In the genomic region with DNA sequence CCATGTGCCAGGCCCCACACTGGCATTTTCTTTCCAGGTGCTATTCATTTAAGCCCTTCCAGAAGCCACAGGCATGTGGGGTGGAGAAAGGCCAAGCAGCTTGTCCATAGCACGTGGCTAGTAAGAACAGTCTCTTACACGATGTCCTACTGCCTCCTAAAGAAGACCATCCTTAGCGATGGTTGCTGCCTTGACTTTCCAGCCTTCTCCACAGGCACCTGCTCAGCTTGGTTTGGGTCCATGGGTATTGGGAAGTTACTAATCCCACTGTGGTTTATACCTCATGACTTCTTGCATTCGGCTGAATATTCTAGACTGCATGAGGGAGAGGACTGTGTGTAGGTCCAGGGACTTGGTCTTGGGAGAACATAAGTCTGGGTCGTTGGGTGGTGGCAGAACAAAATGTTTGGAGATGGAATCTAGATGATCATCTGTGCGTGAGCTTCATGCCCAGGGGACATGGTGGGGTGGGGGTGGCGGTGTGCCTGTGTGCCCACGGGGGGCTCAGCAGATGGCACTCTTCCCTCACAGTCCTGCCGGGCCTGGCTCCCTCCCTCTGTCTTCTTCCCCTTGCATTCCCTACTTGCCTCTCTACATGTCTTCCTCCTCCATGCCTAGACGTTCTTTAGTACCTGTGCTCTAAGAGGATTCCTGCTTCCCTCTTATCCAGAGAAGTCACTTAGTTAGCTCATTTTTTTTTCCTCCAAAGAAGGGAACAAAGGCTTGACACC, we compare ENCODE assay signal across 1 cellular context.
TF ChIP-seq lines count a peak whose summit lies in the region.

No MANE protein-coding gene starts in this region.

TF ChIP-seq in GM12878, 131 proteins besides CTCF, POLR2A, EP300 and RAD21 (continued from another document):
- TF ChIP-seq, protein P1, sequence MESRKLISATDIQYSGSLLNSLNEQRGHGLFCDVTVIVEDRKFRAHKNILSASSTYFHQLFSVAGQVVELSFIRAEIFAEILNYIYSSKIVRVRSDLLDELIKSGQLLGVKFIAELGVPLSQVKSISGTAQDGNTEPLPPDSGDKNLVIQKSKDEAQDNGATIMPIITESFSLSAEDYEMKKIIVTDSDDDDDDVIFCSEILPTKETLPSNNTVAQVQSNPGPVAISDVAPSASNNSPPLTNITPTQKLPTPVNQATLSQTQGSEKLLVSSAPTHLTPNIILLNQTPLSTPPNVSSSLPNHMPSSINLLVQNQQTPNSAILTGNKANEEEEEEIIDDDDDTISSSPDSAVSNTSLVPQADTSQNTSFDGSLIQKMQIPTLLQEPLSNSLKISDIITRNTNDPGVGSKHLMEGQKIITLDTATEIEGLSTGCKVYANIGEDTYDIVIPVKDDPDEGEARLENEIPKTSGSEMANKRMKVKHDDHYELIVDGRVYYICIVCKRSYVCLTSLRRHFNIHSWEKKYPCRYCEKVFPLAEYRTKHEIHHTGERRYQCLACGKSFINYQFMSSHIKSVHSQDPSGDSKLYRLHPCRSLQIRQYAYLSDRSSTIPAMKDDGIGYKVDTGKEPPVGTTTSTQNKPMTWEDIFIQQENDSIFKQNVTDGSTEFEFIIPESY (IDR thresholded peaks at IDR 0.05): peak; percentile 77
- TF ChIP-seq ZNF207 (IDR thresholded peaks at IDR 0.05; ENCODE audit: borderline replicate concordance) (no peak), ATF7 (IDR thresholded peaks at IDR 0.05; ENCODE audit: low read depth) (no peak), DPF2 (IDR thresholded peaks at IDR 0.05) (no peak), TBL1XR1 (IDR thresholded peaks at IDR 0.05; ENCODE audit: low read depth, low read length) (no peak), CHD2 (IDR thresholded peaks at IDR 0.05; ENCODE audit: borderline replicate concordance, low read depth, low read length) (0 out of 2 replicates have a peak, but pooled peaks have one; percentile 22), IKZF1 (conservative IDR thresholded peaks at IDR 0.05) (peak; percentile 35; the same call in 1 of the 2 replicates), RELA (IDR thresholded peaks at IDR 0.05; ENCODE audit: borderline replicate concordance, partially characterized antibody) (no peak), NFIC (IDR thresholded peaks at IDR 0.05; ENCODE audit: low read depth, low read length) (no peak), CREM (IDR thresholded peaks at IDR 0.05; ENCODE audit: low read depth) (no peak), ZNF24 (IDR thresholded peaks at IDR 0.05) (no peak)
- TF ChIP-seq, protein P2, sequence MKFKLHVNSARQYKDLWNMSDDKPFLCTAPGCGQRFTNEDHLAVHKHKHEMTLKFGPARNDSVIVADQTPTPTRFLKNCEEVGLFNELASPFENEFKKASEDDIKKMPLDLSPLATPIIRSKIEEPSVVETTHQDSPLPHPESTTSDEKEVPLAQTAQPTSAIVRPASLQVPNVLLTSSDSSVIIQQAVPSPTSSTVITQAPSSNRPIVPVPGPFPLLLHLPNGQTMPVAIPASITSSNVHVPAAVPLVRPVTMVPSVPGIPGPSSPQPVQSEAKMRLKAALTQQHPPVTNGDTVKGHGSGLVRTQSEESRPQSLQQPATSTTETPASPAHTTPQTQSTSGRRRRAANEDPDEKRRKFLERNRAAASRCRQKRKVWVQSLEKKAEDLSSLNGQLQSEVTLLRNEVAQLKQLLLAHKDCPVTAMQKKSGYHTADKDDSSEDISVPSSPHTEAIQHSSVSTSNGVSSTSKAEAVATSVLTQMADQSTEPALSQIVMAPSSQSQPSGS (IDR thresholded peaks at IDR 0.05; ENCODE audit: low read length): no peak
- TF ChIP-seq, protein P3, sequence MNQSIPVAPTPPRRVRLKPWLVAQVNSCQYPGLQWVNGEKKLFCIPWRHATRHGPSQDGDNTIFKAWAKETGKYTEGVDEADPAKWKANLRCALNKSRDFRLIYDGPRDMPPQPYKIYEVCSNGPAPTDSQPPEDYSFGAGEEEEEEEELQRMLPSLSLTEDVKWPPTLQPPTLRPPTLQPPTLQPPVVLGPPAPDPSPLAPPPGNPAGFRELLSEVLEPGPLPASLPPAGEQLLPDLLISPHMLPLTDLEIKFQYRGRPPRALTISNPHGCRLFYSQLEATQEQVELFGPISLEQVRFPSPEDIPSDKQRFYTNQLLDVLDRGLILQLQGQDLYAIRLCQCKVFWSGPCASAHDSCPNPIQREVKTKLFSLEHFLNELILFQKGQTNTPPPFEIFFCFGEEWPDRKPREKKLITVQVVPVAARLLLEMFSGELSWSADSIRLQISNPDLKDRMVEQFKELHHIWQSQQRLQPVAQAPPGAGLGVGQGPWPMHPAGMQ (IDR thresholded peaks at IDR 0.05; ENCODE audit: borderline replicate concordance): no peak
